ENCODE assay signal across 17 cellular contexts in genomic region chr1:33500547-33500946, GRCh38. TPM values are rescaled to one million over a fixed set of nuclear protein-coding genes. Genes with fewer than 3 reads are reported as not detected.
DNase-seq lines count a peak whose midpoint lies in the region; ATAC-seq, FAIRE-seq and TF ChIP-seq lines count a peak whose summit lies in the region.
"Had no signal": no experiment of that assay in that cellular context is flagged by ENCODE, and none has a peak within 500 bp of the region (broad histone marks: within the 10 kb centered on the region; RNA-seq: fewer than 3 reads in every experiment).

No MANE protein-coding gene starts in this region.

- TF ChIP-seq POLR2A in endothelial cell of umbilical vein (IDR thresholded peaks at IDR 0.05; ENCODE audit: low read depth, low read length) = no peak

- H3K27me3 ChIP-seq in PC-3 (ENCODE audit: low read length) (no peaks in the 10 kb centered on the region), endothelial cell of umbilical vein (ENCODE audit: control insufficient read depth in 2 of 2, insufficient read depth in 2 of 2, low read length in 2 of 2) (no peaks in the 10 kb centered on the region)
- H3K27me3 ChIP-seq: hepatocyte, right atrium auricular region had no signal

- CTCF ChIA-PET in PC-3 (lab: Charles Lee) (interaction anchor here (0.6 kb wide), 2 partner anchors 948 to 1190 kb away, joined by 6 to 7 read pairs; no protein-coding TSS in a partner anchor), endothelial cell of umbilical vein (lab: Charles Lee) (interaction anchor here (1.5 kb wide), 1 partner anchor 12 kb away, joined by 4 read pairs; no protein-coding TSS in a partner anchor)

- no peaks in the 10 kb centered on the region for H3K9me1 ChIP-seq in endothelial cell of umbilical vein (replicated peaks; ENCODE audit: control insufficient read depth, extremely low read depth, insufficient read depth, low read length)

- H3K9me2 ChIP-seq in PC-3 (replicated peaks; ENCODE audit: low read length) = no peaks in the 10 kb centered on the region

- TF ChIP-seq CTCF in PC-3 (conservative IDR thresholded peaks at IDR 0.05; ENCODE audit: low read depth, low read length) (peak; percentile 57), endothelial cell of umbilical vein (IDR thresholded peaks at IDR 0.05; ENCODE audit: extremely low read depth in 1 of 2, insufficient read depth in 1 of 2, low read depth in 1 of 2, low read length in 2 of 2) (peak; percentile 19 to 24), retinal pigment epithelial cell (conservative IDR thresholded peaks at IDR 0.05; ENCODE audit: low read depth, low read length) (peak; percentile 64)

- intact Hi-C loops in PC-3 (cut with micrococcal nuclease) (no loop called here), endothelial cell of umbilical vein (cut with micrococcal nuclease) (no loop called here)

- H3K27ac ChIP-seq in PC-3 (ENCODE audit: low read length) (no peak overlapping the region), endothelial cell of umbilical vein (ENCODE audit: insufficient read depth, low read depth, low read length) (no peak overlapping the region)
- H3K27ac ChIP-seq: hepatocyte, right atrium auricular region had no signal

- FAIRE-seq in endothelial cell of umbilical vein (lab: Jason Lieb, UNC) = no peak
- FAIRE-seq: colon had no signal

- POLR2A ChIA-PET in PC-3 (lab: Charles Lee; ENCODE audit: unreplicated experiment) = no interaction called here
- POLR2A ChIA-PET in endothelial cell of umbilical vein (lab: Charles Lee) = interaction anchor here (0.7 kb wide), 1 partner anchor 92 kb away, joined by 6 read pairs; no protein-coding TSS in a partner anchor

- BruUV-seq in PC-3 (replicated peaks; lab: Mats Ljungman, UMichigan) = no TSS peak
- no TSS peak for BruUV-seq in endothelial cell of umbilical vein (replicated peaks; lab: Mats Ljungman, UMichigan)

- H3K79me2 ChIP-seq in PC-3 (ENCODE audit: low read length) (no peaks in the 10 kb centered on the region), endothelial cell of umbilical vein (ENCODE audit: control insufficient read depth, insufficient read depth, low read length) (no peaks in the 10 kb centered on the region)
- H3K79me2 ChIP-seq: hepatocyte had no signal

- no peak overlapping the region for H3K9ac ChIP-seq in PC-3 (ENCODE audit: low read length)
- H3K9ac ChIP-seq in endothelial cell of umbilical vein (replicated peaks; ENCODE audit: extremely low read depth, insufficient read depth, low read length) = no peak overlapping the region

- DNase-seq in NCI-H1694 (lab: John Stamatoyannopoulos, UW) = peak; percentile 1
- DNase-seq in NCI-H1694 treated with DMSO at 0.1 percent for 48 hours (lab: John Stamatoyannopoulos, UW) = no peak
- no peak for DNase-seq in PC-3
- peak; percentile 4 for DNase-seq in endothelial cell of umbilical vein (ENCODE audit: low read depth, low spot score)
- no peak for DNase-seq in retinal pigment epithelial cell (ENCODE audit: low read depth)
- DNase-seq in NCI-H2081 (lab: John Stamatoyannopoulos, UW) = no peak
- DNase-seq: activated CD4-positive, CD25-positive, alpha-beta regulatory T cell treated with anti-CD3 and anti-CD28 coated beads, Interleukin-2, amount 50 U/mL, for 72 hours; activated CD8-positive, alpha-beta memory T cell treated with anti-CD3 and anti-CD28 coated beads, Interleukin-2, amount 10 ng/mL, durations not matched to agents 7 days and 5 days; activated effector memory CD4-positive, alpha-beta T cell treated with anti-CD3 and anti-CD28 coated beads, Interleukin-2, amount 50 U/mL, for 16 hours; CD8-positive, alpha-beta memory T cell; HCEC 1CT; T-helper 2 cell had no signal

- dilution Hi-C loops in endothelial cell of umbilical vein (cut with MboI; ENCODE audit: extremely low pct_ligation_motif_present, low sequenced_read_pairs) = no loop called here

- ATAC-seq in PC-3 (no peak), HG03439 (IDR thresholded peaks at IDR 0.05; ENCODE audit: unreplicated experiment) (no peak), HG03342 (IDR thresholded peaks at IDR 0.05; ENCODE audit: unreplicated experiment) (no peak)
- ATAC-seq: activated CD8-positive, alpha-beta memory T cell treated with anti-CD3 and anti-CD28 coated beads, Interleukin-2, amount 10 ng/mL, durations not matched to agents 7 days and 5 days had no signal

- H2AFZ ChIP-seq in PC-3 (ENCODE audit: low read length) (no peak overlapping the region), endothelial cell of umbilical vein (ENCODE audit: low read depth, low read length) (no peak overlapping the region)
- H2AFZ ChIP-seq: hepatocyte had no signal

- H3K9me3 ChIP-seq in PC-3 (ENCODE audit: low read length) (peaks cover 7% of the 10 kb centered on the region), endothelial cell of umbilical vein (replicated peaks; ENCODE audit: control insufficient read depth, insufficient read depth, low read length) (peaks cover 2% of the 10 kb centered on the region)

- H3F3A ChIP-seq in PC-3 (ENCODE audit: low read length, unreplicated experiment) = no peaks in the 10 kb centered on the region

- no peak overlapping the region for H3K4me3 ChIP-seq in PC-3 (ENCODE audit: low read length)
- H3K4me3 ChIP-seq in endothelial cell of umbilical vein (replicated peaks in 1 of 3; ENCODE audit: insufficient read depth in 1 of 3, low read depth in 1 of 3, low read length in 3 of 3) = no peak overlapping the region
- H3K4me3 ChIP-seq in retinal pigment epithelial cell (ENCODE audit: low read length) = no peak overlapping the region
- H3K4me3 ChIP-seq: hepatocyte, right atrium auricular region had no signal

- no peaks in the 10 kb centered on the region for H3K4me1 ChIP-seq in PC-3 (ENCODE audit: insufficient read depth, low read length)
- no peaks in the 10 kb centered on the region for H3K4me1 ChIP-seq in endothelial cell of umbilical vein (ENCODE audit: control insufficient read depth, extremely low read depth, insufficient read depth, low read length)
- H3K4me1 ChIP-seq: right atrium auricular region had no signal

- H4K20me1 ChIP-seq in PC-3 (ENCODE audit: low read length) (no peaks in the 10 kb centered on the region), endothelial cell of umbilical vein (replicated peaks; ENCODE audit: control insufficient read depth, extremely low read depth, insufficient read depth, low read length) (no peaks in the 10 kb centered on the region)

- H3K36me3 ChIP-seq in PC-3 (ENCODE audit: low read depth, low read length) (no peaks in the 10 kb centered on the region), endothelial cell of umbilical vein (ENCODE audit: control insufficient read depth in 2 of 2, extremely low read depth in 1 of 2, insufficient read depth in 2 of 2, low read length in 2 of 2) (no peaks in the 10 kb centered on the region)

- H3K4me2 ChIP-seq in PC-3 (ENCODE audit: low read length) = no peak overlapping the region
- H3K4me2 ChIP-seq in endothelial cell of umbilical vein (ENCODE audit: insufficient read depth, low read length) = no peak overlapping the region
- H3K4me2 ChIP-seq: hepatocyte had no signal

TF ChIP-seq in endothelial cell of umbilical vein, 7 proteins besides CTCF, POLR2A, EP300 and RAD21:
- TF ChIP-seq GATA2 (IDR thresholded peaks at IDR 0.05; ENCODE audit: insufficient read depth, insufficient read length, low read depth, low read length) (no peak), POLR2AphosphoS5 (IDR thresholded peaks at IDR 0.05; ENCODE audit: insufficient read depth, low read depth, low read length) (no peak), EZH2 (IDR thresholded peaks at IDR 0.05; ENCODE audit: borderline replicate concordance, low read depth, low read length, severe bottlenecking) (no peak), MYC (IDR thresholded peaks at IDR 0.05; ENCODE audit: low read depth, low read length) (no peak), MAX (IDR thresholded peaks at IDR 0.05; ENCODE audit: insufficient read depth, insufficient read length) (no peak), FOS (IDR thresholded peaks at IDR 0.05; ENCODE audit: borderline replicate concordance, insufficient read depth, low read length) (no peak), JUN (IDR thresholded peaks at IDR 0.05; ENCODE audit: borderline replicate concordance, insufficient read depth, insufficient read length, low read depth) (no peak)
TF ChIP-seq in endothelial cell of umbilical vein: peak in this region for 0.

RNA-seq across cellular contexts. Expression of gene ZSCAN20, which starts 28.1 kb away (rescaled TPM):
- total RNA-seq in PC-3 (2014; rRNA removed) = 0.84 and 1.6 TPM in 2 replicates
- total RNA-seq in endothelial cell of umbilical vein = 4.7 and 5.8 TPM in 2 replicates
- polyA plus RNA-seq in endothelial cell of umbilical vein = 1.0 and 1.2 TPM in 2 replicates
- 1.5 and 1.7 TPM in 2 replicates for polyA plus RNA-seq in endothelial cell of umbilical vein (2011; cell fraction: cytosol; rRNA removed)
- 5.5 and 5.6 TPM in 2 replicates for polyA plus RNA-seq in endothelial cell of umbilical vein (2011; cell fraction: nucleus; rRNA removed)
- 1.9 and 2.4 TPM in 2 replicates for polyA plus RNA-seq in endothelial cell of umbilical vein (2012)
- 4.0 and 5.0 TPM in 2 replicates for polyA minus RNA-seq in endothelial cell of umbilical vein
- 3.2 TPM for polyA minus RNA-seq in endothelial cell of umbilical vein (2011; cell fraction: cytosol; rRNA and poly(A)+ RNA removed)
- 2.6 and 3.3 TPM in 2 replicates for polyA minus RNA-seq in endothelial cell of umbilical vein (2011; cell fraction: nucleus; rRNA and poly(A)+ RNA removed)

Comparison
In these comparisons a context has a peak if more than half of its experiments do, and no peak if none do; other contexts are left out.
1. DNase-seq: peak in NCI-H1694 (single experiment) and endothelial cell of umbilical vein (single experiment); none in NCI-H1694 treated with DMSO at 0.1 percent for 48 hours (single experiment), PC-3 (single experiment), retinal pigment epithelial cell (single experiment) and NCI-H2081 (0 of 2).
2. Peak in every context shown above with its lines, with median percentiles within 50 percentile points of each other: CTCF ChIP-seq.